Comparison of ENCODE assay signal across 22 cellular contexts in the genomic region with DNA sequence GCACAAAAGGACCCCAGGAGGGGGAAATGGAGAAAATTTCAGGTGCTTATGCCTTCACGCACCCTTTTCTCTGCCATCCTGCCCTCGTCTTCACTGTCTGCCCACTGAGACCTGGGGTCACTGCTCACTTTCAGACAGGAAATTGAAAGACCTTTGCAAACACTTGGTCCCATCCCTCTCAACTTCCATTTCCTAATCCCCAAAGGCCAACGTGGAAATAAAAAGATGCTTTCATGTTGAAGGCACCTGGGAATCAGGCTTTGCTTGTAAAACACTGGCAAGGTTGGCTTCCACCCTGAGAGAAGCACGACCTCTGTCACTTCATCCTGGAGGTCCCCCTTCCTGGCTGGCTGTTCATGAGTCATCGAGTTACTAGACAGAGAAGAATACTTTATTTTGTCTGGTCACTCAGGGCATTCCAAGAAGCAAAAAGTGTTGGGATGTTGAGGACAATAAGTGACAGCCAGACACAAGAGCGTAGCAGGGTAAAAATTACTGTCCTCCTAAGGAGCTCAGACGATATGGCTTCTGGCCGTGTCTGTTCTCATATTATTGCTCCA.
DNase-seq lines count a peak whose midpoint lies in the region; ATAC-seq and TF ChIP-seq lines count a peak whose summit lies in the region.
"Had no signal": no experiment of that assay in that cellular context is flagged by ENCODE, and none has a peak within 500 bp of the region (broad histone marks: within the 10 kb centered on the region; RNA-seq: fewer than 3 reads in every experiment).

No MANE protein-coding gene starts in this region.

- H3K27ac Mint-ChIP-seq in endothelial cell (ENCODE audit: unreplicated experiment) = no peak overlapping the region
- H3K27ac Mint-ChIP-seq: activated CD4-positive, alpha-beta T cell treated with anti-CD3 and anti-CD28 coated beads, Interleukin-2, amount 10 ng/mL, durations not matched to agents 7 days and 5 days had no signal

- H3K36me3 Mint-ChIP-seq in endothelial cell (ENCODE audit: low read depth, unreplicated experiment) = no peaks in the 10 kb centered on the region
- H3K36me3 Mint-ChIP-seq: naive thymus-derived CD4-positive, alpha-beta T cell had no signal

- H3K27me3 Mint-ChIP-seq in endothelial cell (ENCODE audit: unreplicated experiment) = no peaks in the 10 kb centered on the region
- H3K27me3 Mint-ChIP-seq: activated CD4-positive, alpha-beta T cell treated with anti-CD3 and anti-CD28 coated beads, Interleukin-2, amount 10 ng/mL, durations not matched to agents 7 days and 5 days; naive thymus-derived CD4-positive, alpha-beta T cell had no signal

- peak overlapping the region; percentile 58 for H3K9ac ChIP-seq in skeletal muscle satellite cell (ENCODE audit: low read depth, low read length)

- no peaks in the 10 kb centered on the region for H3K9me3 Mint-ChIP-seq in endothelial cell (ENCODE audit: unreplicated experiment)
- H3K9me3 Mint-ChIP-seq: activated CD4-positive, alpha-beta T cell treated with anti-CD3 and anti-CD28 coated beads, Interleukin-2, amount 10 ng/mL, durations not matched to agents 7 days and 5 days had no signal

- peaks cover 40% of the 10 kb centered on the region for H3K4me1 ChIP-seq in foreskin keratinocyte
- peaks cover 54% of the 10 kb centered on the region for H3K4me1 ChIP-seq in skeletal muscle satellite cell (ENCODE audit: control insufficient read depth, insufficient read depth, low read length)
- H3K4me1 ChIP-seq: colonic mucosa had no signal

- no peak overlapping the region for H3K4me3 Mint-ChIP-seq in endothelial cell (ENCODE audit: unreplicated experiment)
- H3K4me3 Mint-ChIP-seq: activated CD4-positive, alpha-beta T cell treated with anti-CD3 and anti-CD28 coated beads, Interleukin-2, amount 10 ng/mL, durations not matched to agents 7 days and 5 days; naive thymus-derived CD4-positive, alpha-beta T cell had no signal

- H3K4me3 ChIP-seq in skeletal muscle satellite cell (ENCODE audit: low read length) = peak overlapping the region; percentile 38
- H3K4me3 ChIP-seq: colonic mucosa, skin epidermis, upper lobe of right lung had no signal

- no peaks in the 10 kb centered on the region for H3K27me3 ChIP-seq in foreskin keratinocyte
- H3K27me3 ChIP-seq in skeletal muscle satellite cell (ENCODE audit: control insufficient read depth, insufficient read depth, low read length) = no peaks in the 10 kb centered on the region
- H3K27me3 ChIP-seq: colonic mucosa, upper lobe of right lung had no signal

- peak overlapping the region; percentile 43 for H3K27ac ChIP-seq in foreskin keratinocyte
- H3K27ac ChIP-seq: colonic mucosa, HL-60, upper lobe of right lung had no signal

- ATAC-seq in foreskin keratinocyte (no peak), GM21515 (IDR thresholded peaks at IDR 0.05; ENCODE audit: unreplicated experiment) (no peak)
- ATAC-seq: naive thymus-derived CD4-positive, alpha-beta T cell; upper lobe of right lung had no signal

- no peaks in the 10 kb centered on the region for H3K9me3 ChIP-seq in skeletal muscle satellite cell (replicated peaks; ENCODE audit: low read length)
- H3K9me3 ChIP-seq: colonic mucosa, upper lobe of right lung had no signal

- peaks cover 13% of the 10 kb centered on the region for H3K4me1 Mint-ChIP-seq in endothelial cell (ENCODE audit: unreplicated experiment)

- TF ChIP-seq CTCF in foreskin keratinocyte (conservative IDR thresholded peaks at IDR 0.05) (no peak), endothelial cell (IDR thresholded peaks at IDR 0.05; ENCODE audit: unreplicated experiment) (no peak)

- peak overlapping the region; percentile 64 for H3K4me2 ChIP-seq in skeletal muscle satellite cell (ENCODE audit: low read length)

- peak; percentile 47 for DNase-seq in Daoy (ENCODE audit: low read depth)
- DNase-seq in RPMI7951 (ENCODE audit: low read depth) = peak; percentile 17
- DNase-seq in foreskin keratinocyte = no peak
- no peak for DNase-seq in amygdala (lab: John Stamatoyannopoulos, UW)
- no peak for DNase-seq in endothelial cell (ENCODE audit: low spot score)
- DNase-seq in NCI-H1417 treated with DMSO at 0.1 percent for 48 hours (lab: John Stamatoyannopoulos, UW) = no peak
- DNase-seq: activated CD4-positive, alpha-beta T cell treated with anti-CD3 and anti-CD28 coated beads, Interleukin-2, amount 10 ng/mL, durations not matched to agents 7 days and 5 days; activated CD8-positive, alpha-beta memory T cell treated with anti-CD3 and anti-CD28 coated beads, Interleukin-2, amount 50 U/mL, for 4 hours; activated naive CD4-positive, alpha-beta T cell; C1 segment of cervical spinal cord; colonic mucosa; hypothalamus; naive thymus-derived CD4-positive, alpha-beta T cell; NCI-H1930; posterior cingulate gyrus; stimulated activated CD4-positive, alpha-beta T cell treated with anti-CD3 and anti-CD28 coated beads, Interleukin-2, amount 100 ng/mL, for 48 hours; T-helper 1 cell; upper lobe of right lung had no signal

- H3K36me3 ChIP-seq in skeletal muscle satellite cell (ENCODE audit: insufficient read depth, low read length) = no peaks in the 10 kb centered on the region
- H3K36me3 ChIP-seq: colonic mucosa, upper lobe of right lung had no signal

Comparison
In these comparisons a context has a peak if more than half of its experiments do, and no peak if none do; other contexts are left out.
1. DNase-seq: peak in Daoy (single experiment) and RPMI7951 (single experiment); none in foreskin keratinocyte (0 of 2), amygdala (0 of 56), endothelial cell (single experiment) and NCI-H1417 treated with DMSO at 0.1 percent for 48 hours (single experiment).